In genomic region chr4:148116264-148116663, GRCh38 we compare ENCODE assay signal across 15 cellular contexts.
DNase-seq lines count a peak whose midpoint lies in the region; ATAC-seq and TF ChIP-seq lines count a peak whose summit lies in the region.
"Had no signal": no experiment of that assay in that cellular context is flagged by ENCODE, and none has a peak within 500 bp of the region (broad histone marks: within the 10 kb centered on the region; RNA-seq: fewer than 3 reads in every experiment).

No MANE protein-coding gene starts in this region.

- DNase-seq in AG09319 (ENCODE audit: extremely low read depth, low read depth) (peak; percentile 49), Kasumi-1 (lab: John Stamatoyannopoulos, UW) (peak; percentile 54 to 74), astrocyte of the hippocampus (ENCODE audit: low read depth, low spot score) (peak; percentile 65), left kidney (ENCODE audit: low read depth, low spot score) (peak; percentile 53), NCI-H2107 (lab: John Stamatoyannopoulos, UW) (no peak), midbrain (lab: John Stamatoyannopoulos, UW) (no peak), tibial artery (no peak)
- DNase-seq: GF-D8; NCI-H510A treated with DMSO at 0.1 percent for 48 hours; nephron progenitor cell; SHP77 treated with DMSO at 0.1 percent for 48 hours; stimulated activated CD8-positive, alpha-beta memory T cell treated with anti-CD3 and anti-CD28 coated beads, Interleukin-4, amount 100 ng/mL, for 48 hours had no signal

- H3K27me3 ChIP-seq in tibial artery, result no peaks in the 10 kb centered on the region
- H3K27me3 ChIP-seq: BLaER1 treated with 17β-estradiol and CSF1 and Interleukin-3, amounts not matched to agents 10 nM and 100 nM; vagina had no signal

- no peak overlapping the region for H3K4me3 ChIP-seq in tibial artery
- H3K4me3 ChIP-seq: BLaER1 treated with 17β-estradiol and CSF1 and Interleukin-3, amounts not matched to agents 10 nM and 100 nM; vagina had no signal

- intact Hi-C loops in tibial artery (cut with DNase I; ENCODE audit: low total_unique reads), result no loop called here

- peaks cover 0 to 9% (median 2%) of the 10 kb centered on the region in 4 donors for H3K4me1 ChIP-seq in tibial artery
- H3K4me1 ChIP-seq: vagina had no signal

- peaks cover 8 to 50% (median 30%) of the 10 kb centered on the region in 3 donors for H3K36me3 ChIP-seq in tibial artery
- H3K36me3 ChIP-seq: BLaER1 treated with 17β-estradiol and CSF1 and Interleukin-3, amounts not matched to agents 10 nM and 100 nM had no signal

- ATAC-seq in HG03135 (IDR thresholded peaks at IDR 0.05; ENCODE audit: unreplicated experiment), result no peak

- TF ChIP-seq CTCF in AG09319 (IDR thresholded peaks at IDR 0.05; ENCODE audit: low read depth, low read length) (no peak), tibial artery (IDR thresholded peaks at IDR 0.05) (no peak)

- H3K27ac ChIP-seq in tibial artery, result no peak overlapping the region
- H3K27ac ChIP-seq: BLaER1 treated with 17β-estradiol and CSF1 and Interleukin-3, amounts not matched to agents 10 nM and 100 nM; vagina had no signal

- H3K9me3 ChIP-seq in tibial artery, result no peaks in the 10 kb centered on the region
- H3K9me3 ChIP-seq: BLaER1 treated with 17β-estradiol and CSF1 and Interleukin-3, amounts not matched to agents 10 nM and 100 nM; vagina had no signal

Comparison
In these comparisons a context has a peak if more than half of its experiments do, and no peak if none do; other contexts are left out.
1. DNase-seq: peak in AG09319 (single experiment), Kasumi-1 (2 of 2), astrocyte of the hippocampus (single experiment) and left kidney (single experiment); none in NCI-H2107 (single experiment), midbrain (single experiment) and tibial artery (0 of 2).